Comparison of ENCODE assay signal across 16 cellular contexts in genomic region chr13:51455532-51455931, GRCh38. TPM values are rescaled to one million over a fixed set of nuclear protein-coding genes. Genes with fewer than 3 reads are reported as not detected.
A peak's percentile ranks its signal among the peaks of the same experiment; 100 is the strongest.
DNase-seq lines count a peak whose midpoint lies in the region; ATAC-seq, FAIRE-seq and TF ChIP-seq lines count a peak whose summit lies in the region.
"Had no signal": no experiment of that assay in that cellular context is flagged by ENCODE, and none has a peak within 500 bp of the region (broad histone marks: within the 10 kb centered on the region; RNA-seq: fewer than 3 reads in every experiment).

No MANE protein-coding gene starts in this region.

- H3K4me3 Mint-ChIP-seq in activated CD8-positive, alpha-beta T cell treated with anti-CD3 and anti-CD28 coated beads for 36 hours: no peak overlapping the region
- H3K4me3 Mint-ChIP-seq in activated CD8-positive, alpha-beta T cell treated with anti-CD3 and anti-CD28 coated beads, Interleukin-2, amount 10 ng/mL, durations not matched to agents 7 days and 5 days: no peak overlapping the region
- peak overlapping the region in 3 of 4 donors; percentile 1 to 34 (median 27) for H3K4me3 Mint-ChIP-seq in IgD-negative memory B cell
- peak overlapping the region in 8 of 10 donors; percentile 74 to 95 (median 92) for H3K4me3 Mint-ChIP-seq in naive thymus-derived CD8-positive, alpha-beta T cell

- TF ChIP-seq EP300 in K562 (IDR thresholded peaks at IDR 0.05; ENCODE audit: low read length): no peak

- BruUV-seq in K562 (replicated peaks; lab: Mats Ljungman, UMichigan): no TSS peak

- no peak overlapping the region for H3K9ac ChIP-seq in K562 (ENCODE audit: insufficient read depth in 1 of 2, low read depth in 2 of 2, low read length in 2 of 2)

- 0 out of 2 replicates have a peak, but pooled peaks cover 2% of the 10 kb centered on the region for H3K9me3 ChIP-seq in K562 (replicated peaks; ENCODE audit: control insufficient read depth, insufficient read depth, low read depth, low read length)

- POLR2A ChIA-PET in activated CD8-positive, alpha-beta T cell treated with anti-CD3 and anti-CD28 coated beads for 36 hours (lab: Charles Lee): no interaction called here
- POLR2A ChIA-PET in activated CD8-positive, alpha-beta T cell treated with anti-CD3 and anti-CD28 coated beads, Interleukin-2, amount 10 ng/mL, durations not matched to agents 7 days and 5 days (lab: Charles Lee): interaction anchor here (5.5 kb wide), 1 partner anchor 129 kb away, joined by 72 read pairs; the partner anchor contains the start of gene WDFY2
- POLR2A ChIA-PET in K562 (lab: Yijun Ruan, JAX): interaction anchor here (0.6 kb wide), 1 partner anchor 502 kb away, joined by 4 read pairs; no protein-coding TSS in a partner anchor
- POLR2A ChIA-PET in naive thymus-derived CD8-positive, alpha-beta T cell (lab: Charles Lee): interaction anchor here (3.0 to 6.2 kb wide), 4 partner anchors 9 to 369 kb away, joined by 16 to 149 read pairs (median 106); partner anchors contain the start of genes DHRS12 and WDFY2

- H3K27ac Mint-ChIP-seq in activated CD8-positive, alpha-beta T cell treated with anti-CD3 and anti-CD28 coated beads for 36 hours: peak overlapping the region; percentile 99
- no peak overlapping the region for H3K27ac Mint-ChIP-seq in activated CD8-positive, alpha-beta T cell treated with anti-CD3 and anti-CD28 coated beads, Interleukin-2, amount 10 ng/mL, durations not matched to agents 7 days and 5 days
- H3K27ac Mint-ChIP-seq in IgD-negative memory B cell: peak overlapping the region in 2 of 3 donors; percentile 16 to 95
- peak overlapping the region; percentile 61 to 100 (median 96) for H3K27ac Mint-ChIP-seq in naive thymus-derived CD8-positive, alpha-beta T cell

- TF ChIP-seq RAD21 in K562 (CRISPR knock-in tag; conservative IDR thresholded peaks at IDR 0.05 in 1 of 2, IDR thresholded peaks at IDR 0.05 in 1 of 2): no peak

- H3K27me3 Mint-ChIP-seq in activated CD8-positive, alpha-beta T cell treated with anti-CD3 and anti-CD28 coated beads for 36 hours: no peaks in the 10 kb centered on the region
- H3K27me3 Mint-ChIP-seq in activated CD8-positive, alpha-beta T cell treated with anti-CD3 and anti-CD28 coated beads, Interleukin-2, amount 10 ng/mL, durations not matched to agents 7 days and 5 days (ENCODE audit: low read depth): no peaks in the 10 kb centered on the region
- no peaks in the 10 kb centered on the region for H3K27me3 Mint-ChIP-seq in IgD-negative memory B cell
- H3K27me3 Mint-ChIP-seq in naive thymus-derived CD8-positive, alpha-beta T cell: peaks cover 0 to 2% (median 0%) of the 10 kb centered on the region in 5 donors

- no peak overlapping the region for H3K4me2 ChIP-seq in K562 (ENCODE audit: insufficient read depth, low read length)

- no peak for DNase-seq in activated CD8-positive, alpha-beta T cell treated with anti-CD3 and anti-CD28 coated beads for 36 hours
- no peak for DNase-seq in activated CD8-positive, alpha-beta T cell treated with anti-CD3 and anti-CD28 coated beads, Interleukin-2, amount 10 ng/mL, durations not matched to agents 7 days and 5 days
- DNase-seq in K562 (ENCODE audit: extremely low read depth in 1 of 4, low spot score in 3 of 4): no peak
- no peak for DNase-seq in naive thymus-derived CD8-positive, alpha-beta T cell
- no peak for DNase-seq in DMS79 treated with DMSO at 0.1 percent for 48 hours (lab: John Stamatoyannopoulos, UW)
- no peak for DNase-seq in effector CD8-positive, alpha-beta T cell (lab: John Stamatoyannopoulos, UW)
- DNase-seq in hippocampal formation (lab: John Stamatoyannopoulos, UW): no peak
- DNase-seq: C1 segment of cervical spinal cord, Caco-2, HCEC 1CT, NCI-H1048, NCI-H146, PC-3 had no signal

- no peaks in the 10 kb centered on the region for H4K20me1 ChIP-seq in K562 (replicated peaks; ENCODE audit: control insufficient read depth, insufficient read depth, low read length)

- no peak for TF ChIP-seq POLR2A in K562 (conservative IDR thresholded peaks at IDR 0.05)

- H3K9me3 Mint-ChIP-seq in activated CD8-positive, alpha-beta T cell treated with anti-CD3 and anti-CD28 coated beads for 36 hours: no peaks in the 10 kb centered on the region
- H3K9me3 Mint-ChIP-seq in activated CD8-positive, alpha-beta T cell treated with anti-CD3 and anti-CD28 coated beads, Interleukin-2, amount 10 ng/mL, durations not matched to agents 7 days and 5 days (ENCODE audit: insufficient read depth): no peaks in the 10 kb centered on the region
- no peaks in the 10 kb centered on the region for H3K9me3 Mint-ChIP-seq in IgD-negative memory B cell
- H3K9me3 Mint-ChIP-seq in naive thymus-derived CD8-positive, alpha-beta T cell: peaks cover 0 to 4% (median 0%) of the 10 kb centered on the region in 9 donors

- peaks cover 4 to 12% of the 10 kb centered on the region in 2 experiments; a peak in 3 of 5 replicates for H3K4me1 ChIP-seq in K562 (replicated peaks in 1 of 2; ENCODE audit: control insufficient read depth in 2 of 2, insufficient read depth in 2 of 2, low read length in 2 of 2)

- H3K36me3 Mint-ChIP-seq in activated CD8-positive, alpha-beta T cell treated with anti-CD3 and anti-CD28 coated beads for 36 hours (ENCODE audit: low read depth): peaks cover 65% of the 10 kb centered on the region
- H3K36me3 Mint-ChIP-seq in activated CD8-positive, alpha-beta T cell treated with anti-CD3 and anti-CD28 coated beads, Interleukin-2, amount 10 ng/mL, durations not matched to agents 7 days and 5 days (ENCODE audit: low read depth): peaks cover 62% of the 10 kb centered on the region
- peaks cover 7% of the 10 kb centered on the region for H3K36me3 Mint-ChIP-seq in IgD-negative memory B cell
- peaks cover 6 to 11% (median 8%) of the 10 kb centered on the region in 3 donors for H3K36me3 Mint-ChIP-seq in naive thymus-derived CD8-positive, alpha-beta T cell

- no peak overlapping the region for H3K27ac ChIP-seq in K562 (ENCODE audit: extremely low read depth, low read depth, low read length)
- H3K27ac ChIP-seq: 22Rv1 had no signal

- WGBS in K562 (ENCODE audit: insufficient coverage, low coverage, missing lambda C conversion rate): no CpG with 5 or more reads among the region's 9 CpGs

- H3K79me2 ChIP-seq in K562 (ENCODE audit: control insufficient read depth, insufficient read depth, low read length): peaks cover 34% of the 10 kb centered on the region

- H3K27me3 ChIP-seq in K562 (ENCODE audit: control insufficient read depth in 2 of 2, insufficient read depth in 2 of 2, low read length in 2 of 2): no peaks in the 10 kb centered on the region

- CTCF ChIA-PET in activated CD8-positive, alpha-beta T cell treated with anti-CD3 and anti-CD28 coated beads for 36 hours (lab: Charles Lee): interaction anchor here (1.4 to 3.0 kb wide), 4 partner anchors 21 to 342 kb away, joined by 3 to 19 read pairs (median 11); no protein-coding TSS in a partner anchor
- CTCF ChIA-PET in activated CD8-positive, alpha-beta T cell treated with anti-CD3 and anti-CD28 coated beads, Interleukin-2, amount 10 ng/mL, durations not matched to agents 7 days and 5 days (lab: Charles Lee): interaction anchor here (1.0 to 3.6 kb wide), 3 partner anchors 178 to 345 kb away, joined by 3 to 30 read pairs (median 6); no protein-coding TSS in a partner anchor
- CTCF ChIA-PET in K562 (lab: Yijun Ruan, JAX; ENCODE audit: low intra/inter-chr PET ratio): no interaction called here

- peaks cover 25% of the 10 kb centered on the region for H3K4me1 Mint-ChIP-seq in activated CD8-positive, alpha-beta T cell treated with anti-CD3 and anti-CD28 coated beads for 36 hours (ENCODE audit: low read depth)
- H3K4me1 Mint-ChIP-seq in activated CD8-positive, alpha-beta T cell treated with anti-CD3 and anti-CD28 coated beads, Interleukin-2, amount 10 ng/mL, durations not matched to agents 7 days and 5 days (ENCODE audit: low read depth): peaks cover 21% of the 10 kb centered on the region
- peaks cover 20 to 26% (median 21%) of the 10 kb centered on the region in 3 donors for H3K4me1 Mint-ChIP-seq in IgD-negative memory B cell
- peaks cover 20 to 42% (median 38%) of the 10 kb centered on the region in 4 donors for H3K4me1 Mint-ChIP-seq in naive thymus-derived CD8-positive, alpha-beta T cell

- H3K4me3 ChIP-seq in K562: no peak overlapping the region

- no peak for FAIRE-seq in K562 (lab: Jason Lieb, UNC)
- FAIRE-seq: GM12891 had no signal

- TF ChIP-seq CTCF in activated CD8-positive, alpha-beta T cell treated with anti-CD3 and anti-CD28 coated beads for 36 hours (IDR thresholded peaks at IDR 0.05): no peak
- no peak for TF ChIP-seq CTCF in K562 (IDR thresholded peaks at IDR 0.05 in 2 of 3, conservative IDR thresholded peaks at IDR 0.05 in 1 of 3; ENCODE audit: insufficient read depth in 2 of 3, low read depth in 1 of 3, low read length in 3 of 3)

- in situ Hi-C loops in K562 (cut with MboI): no loop called here

- no peak overlapping the region for H2AFZ ChIP-seq in K562 (ENCODE audit: low read depth, low read length)

- no peak for ATAC-seq in activated CD8-positive, alpha-beta T cell treated with anti-CD3 and anti-CD28 coated beads for 36 hours
- no peak for ATAC-seq in activated CD8-positive, alpha-beta T cell treated with anti-CD3 and anti-CD28 coated beads, Interleukin-2, amount 10 ng/mL, durations not matched to agents 7 days and 5 days
- ATAC-seq in K562: no peak
- no peak for ATAC-seq in naive thymus-derived CD8-positive, alpha-beta T cell
- ATAC-seq: PC-3 had no signal

- peaks cover 9% of the 10 kb centered on the region; the same call in 2 of the 3 replicates for H3K36me3 ChIP-seq in K562 (ENCODE audit: control insufficient read depth, insufficient read depth, low read length)

- no peaks in the 10 kb centered on the region for H3K9me1 ChIP-seq in K562 (ENCODE audit: control insufficient read depth, insufficient read depth, low read length)

- intact Hi-C loops in activated CD8-positive, alpha-beta T cell treated with anti-CD3 and anti-CD28 coated beads for 36 hours (cut with micrococcal nuclease): no loop called here
- intact Hi-C loops in K562 (cut with micrococcal nuclease): no loop called here

RNA-seq across cellular contexts. Expression of gene INTS6, which starts 2.7 kb away (rescaled TPM):
- total RNA-seq in activated CD8-positive, alpha-beta T cell treated with anti-CD3 and anti-CD28 coated beads for 36 hours: 10 to 100 TPM; 52.4 to 54.5 TPM
- 10 to 100 TPM; 48.9 to 52.0 TPM for total RNA-seq in activated CD8-positive, alpha-beta T cell treated with anti-CD3 and anti-CD28 coated beads, Interleukin-2, amount 10 ng/mL, durations not matched to agents 7 days and 5 days
- 21.1 TPM for polyA plus RNA-seq in IgD-negative memory B cell
- total RNA-seq in K562 (2011; cell fraction: chromatin; rRNA removed; ENCODE audit: low replicate concordance): 33.4 and 73.0 TPM in 2 replicates
- 16.3 and 18.5 TPM in 2 replicates for total RNA-seq in K562 (2011; cell fraction: nucleolus; rRNA removed)
- total RNA-seq in K562 (2011; cell fraction: nucleoplasm; rRNA removed): 31.1 and 64.3 TPM in 2 replicates
- 14.6 and 17.1 TPM in 2 replicates for total RNA-seq in K562 (2014; rRNA removed)
- total RNA-seq in K562 (2014; rRNA removed; fragmentation: Illumina TruSeq; extraction: Trizol): 23.8 and 24.5 TPM in 2 replicates
- total RNA-seq in K562 (2015; rRNA removed; fragmentation: Illumina TruSeq; extraction: Trizol): 27.4 and 29.8 TPM in 2 replicates
- 20.2 and 22.6 TPM in 2 replicates for total RNA-seq in K562 (2021)
- 19.3 and 19.7 TPM in 2 replicates for polyA plus RNA-seq in K562 (2011; rRNA removed)
- polyA plus RNA-seq in K562 (2011; cell fraction: cytosol; rRNA removed): 4.5 and 5.9 TPM in 2 replicates
- polyA plus RNA-seq in K562 (2011; cell fraction: nucleus; rRNA removed): 21.5 and 22.7 TPM in 2 replicates
- polyA plus RNA-seq in K562 (2012): 10.8 and 13.5 TPM in 2 replicates
- 16.1 TPM in 2 replicates for polyA plus RNA-seq in K562 (2014; fragmentation: Illumina TruSeq; extraction: Trizol)
- polyA plus RNA-seq in K562 (2014; fragmentation: Nextera tagmentation; extraction: Ambion mirVana): 1 to 10 TPM; 3.7 to 4.3 TPM
- polyA plus RNA-seq in K562 (2014; rRNA removed): 9.5 and 13.6 TPM in 2 replicates
- 82.3 and 93.2 TPM in 2 replicates for polyA minus RNA-seq in K562 (2011; rRNA and poly(A)+ RNA removed)
- 11.0 and 18.1 TPM in 2 replicates for polyA minus RNA-seq in K562 (2011; cell fraction: cytosol; rRNA and poly(A)+ RNA removed)
- polyA minus RNA-seq in K562 (2011; cell fraction: nucleus; rRNA and poly(A)+ RNA removed): 38.2 and 57.1 TPM in 2 replicates
- 10 to 100 TPM; 60.2 to 66.5 TPM for total RNA-seq in naive thymus-derived CD8-positive, alpha-beta T cell
- 10 to 100 TPM; 20.9 to 25.1 (median 23.9) TPM for polyA plus RNA-seq in naive thymus-derived CD8-positive, alpha-beta T cell

Comparison
In these comparisons a context has a peak if more than half of its experiments do, and no peak if none do; other contexts are left out.
1. H3K4me3 Mint-ChIP-seq: peak in IgD-negative memory B cell (3 of 4) and naive thymus-derived CD8-positive, alpha-beta T cell (8 of 10); none in activated CD8-positive, alpha-beta T cell treated with anti-CD3 and anti-CD28 coated beads for 36 hours (single experiment) and activated CD8-positive, alpha-beta T cell treated with anti-CD3 and anti-CD28 coated beads, Interleukin-2, amount 10 ng/mL, durations not matched to agents 7 days and 5 days (single experiment).